In genomic region chr11:75625970-75626691, GRCh38 we compare ENCODE assay signal across 10 cellular contexts. TPM values are rescaled to one million over a fixed set of nuclear protein-coding genes. Genes with fewer than 3 reads are reported as not detected.
A peak's percentile ranks its signal among the peaks of the same experiment; 100 is the strongest.
DNase-seq lines count a peak whose midpoint lies in the region; ATAC-seq and TF ChIP-seq lines count a peak whose summit lies in the region.
"Had no signal": no experiment of that assay in that cellular context is flagged by ENCODE, and none has a peak within 500 bp of the region (broad histone marks: within the 10 kb centered on the region; RNA-seq: fewer than 3 reads in every experiment).

No MANE protein-coding gene starts in this region.

- no peak for TF ChIP-seq POLR2A in sigmoid colon (IDR thresholded peaks at IDR 0.05)

- H3K4me1 ChIP-seq in mammary epithelial cell (ENCODE audit: insufficient read depth, low read length) (peaks cover 5% of the 10 kb centered on the region), mucosa of descending colon (ENCODE audit: low read depth) (no peaks in the 10 kb centered on the region), sigmoid colon (peaks cover 0 to 8% (median 3%) of the 10 kb centered on the region in 4 donors)
- H3K4me1 ChIP-seq: esophagus squamous epithelium had no signal

- CTCF ChIA-PET in mammary epithelial cell (lab: Charles Lee; ENCODE audit: low non-redundant PET) = no interaction called here

- dilution Hi-C loops in mammary epithelial cell (cut with HindIII; ENCODE audit: low sequenced_read_pairs) = no loop called here

- H3K27ac ChIP-seq in mammary epithelial cell (ENCODE audit: insufficient read depth, low read depth, low read length) (no peak overlapping the region), sigmoid colon (peak overlapping the region in 1 of 4 donors; percentile 22)
- H3K27ac ChIP-seq: esophagus squamous epithelium had no signal

- in situ Hi-C loops in mammary epithelial cell (cut with MboI; ENCODE audit: low sequenced_read_pairs in 2 of 2) = no loop called here

- H3K36me3 ChIP-seq in mammary epithelial cell (ENCODE audit: insufficient read depth, low read length) (no peaks in the 10 kb centered on the region), mucosa of descending colon (ENCODE audit: low read depth) (no peaks in the 10 kb centered on the region), sigmoid colon (no peaks in the 10 kb centered on the region)
- H3K36me3 ChIP-seq: esophagus squamous epithelium had no signal

- no peak overlapping the region for H3K4me2 ChIP-seq in mammary epithelial cell (ENCODE audit: insufficient read depth, low read depth, low read length)

- peak; percentile 45 for ATAC-seq in mucosa of descending colon

- no peak for TF ChIP-seq EP300 in sigmoid colon (IDR thresholded peaks at IDR 0.05)

- H2AFZ ChIP-seq in mammary epithelial cell (ENCODE audit: low read depth, low read length) = no peak overlapping the region

- H3K27me3 ChIP-seq in mammary epithelial cell (ENCODE audit: insufficient read depth, low read length) (no peaks in the 10 kb centered on the region), sigmoid colon (no peaks in the 10 kb centered on the region)

- BruUV-seq in mammary epithelial cell (replicated peaks; lab: Mats Ljungman, UMichigan) = no TSS peak

- H3K4me3 ChIP-seq in mammary epithelial cell (replicated peaks in 1 of 3; ENCODE audit: insufficient read depth in 1 of 3, low read depth in 2 of 3, low read length in 3 of 3) (no peak overlapping the region), mucosa of descending colon (no peak overlapping the region), sigmoid colon (no peak overlapping the region)
- H3K4me3 ChIP-seq: esophagus squamous epithelium had no signal

- no peaks in the 10 kb centered on the region for H4K20me1 ChIP-seq in mammary epithelial cell (ENCODE audit: insufficient read depth, low read length)

- no peaks in the 10 kb centered on the region for H3K79me2 ChIP-seq in mammary epithelial cell (ENCODE audit: insufficient read depth, low read length)

- intact Hi-C loops in mammary epithelial cell (cut with micrococcal nuclease) (no loop called here), mucosa of descending colon (cut with DNase I, micrococcal nuclease) (no loop called here), sigmoid colon (cut with DNase I) (no loop called here)

- H3K9me3 ChIP-seq in mammary epithelial cell (replicated peaks; ENCODE audit: insufficient read depth, low read length) (no peaks in the 10 kb centered on the region), mucosa of descending colon (no peaks in the 10 kb centered on the region), sigmoid colon (no peaks in the 10 kb centered on the region)
- H3K9me3 ChIP-seq: esophagus squamous epithelium had no signal

- TF ChIP-seq CTCF in mammary epithelial cell (conservative IDR thresholded peaks at IDR 0.05 in 1 of 2, IDR thresholded peaks at IDR 0.05 in 1 of 2; ENCODE audit: extremely low read depth in 1 of 2, insufficient read depth in 1 of 2, low read depth in 1 of 2, low read length in 2 of 2) = no peak
- no peak for TF ChIP-seq CTCF in mucosa of descending colon (IDR thresholded peaks at IDR 0.05)
- TF ChIP-seq CTCF in sigmoid colon (IDR thresholded peaks at IDR 0.05) = no peak

- 69% methylated on average over 6 of the region's 7 CpGs for WGBS in mammary epithelial cell (ENCODE audit: low coverage, missing lambda C conversion rate)
- 89 to 90% methylated on average over 7 of the region's 7 CpGs for WGBS in sigmoid colon, 2 donors

- DNase-seq in AG20443 (ENCODE audit: low spot score) (peak; percentile 88), LHCN-M2 (ENCODE audit: low read depth) (peak; percentile 64), mammary epithelial cell (peak; percentile 57), mucosa of descending colon (peak in 1 of 3 donors; percentile 18), cortex of kidney (lab: John Stamatoyannopoulos, UW) (no peak), sigmoid colon (no peak), mesenteric fat pad (ENCODE audit: low spot score) (no peak)
- DNase-seq in activated CD4-positive, alpha-beta T cell treated with anti-CD3 and anti-CD28 coated beads, Interleukin-2, amount 50 U/mL, for 48 hours = no peak
- DNase-seq: activated CD4-positive, alpha-beta T cell treated with anti-CD3 and anti-CD28 coated beads for 1 hour; esophagus squamous epithelium had no signal

- H3K9ac ChIP-seq in mammary epithelial cell (ENCODE audit: insufficient read depth, low read length) = no peak overlapping the region

RNA-seq across cellular contexts. Expression of gene MAP6, which starts 42.7 kb away (rescaled TPM):
- under 0.01 TPM in 1 of 2 replicates, not detected in the other for total RNA-seq in LHCN-M2 (2014; rRNA removed)
- polyA plus RNA-seq in LHCN-M2 (2012) = 0.22 TPM
- 1 to 10 TPM; 4.3 to 8.8 TPM for total RNA-seq in mammary epithelial cell
- polyA plus RNA-seq in mammary epithelial cell = 0.87 TPM
- not detected for polyA minus RNA-seq in mammary epithelial cell
- 10 to 100 TPM in 1 of 3 donors, 1 to 10 TPM in 1, under 1 TPM in 1; 0.84 to 17.7 (median 1.9) TPM for total RNA-seq in mucosa of descending colon
- total RNA-seq in sigmoid colon = 10 to 100 TPM in 3 of 4 donors, 1 to 10 TPM in 1; 6.7 to 24.9 (median 16.6) TPM
- 1 to 10 TPM in 1 of 3 donors, under 1 TPM in 1, not detected in 1; 0.60 to 2.0 TPM for polyA plus RNA-seq in sigmoid colon
- 4.8 TPM for total RNA-seq in mesenteric fat pad

Comparison
In these comparisons a context has a peak if more than half of its experiments do, and no peak if none do; other contexts are left out.
1. DNase-seq: peak in AG20443 (single experiment), LHCN-M2 (single experiment) and mammary epithelial cell (single experiment); none in cortex of kidney (single experiment), sigmoid colon (single experiment), activated CD4-positive, alpha-beta T cell treated with anti-CD3 and anti-CD28 coated beads, Interleukin-2, amount 50 U/mL, for 48 hours (0 of 2) and mesenteric fat pad (single experiment).